In the genomic region with DNA sequence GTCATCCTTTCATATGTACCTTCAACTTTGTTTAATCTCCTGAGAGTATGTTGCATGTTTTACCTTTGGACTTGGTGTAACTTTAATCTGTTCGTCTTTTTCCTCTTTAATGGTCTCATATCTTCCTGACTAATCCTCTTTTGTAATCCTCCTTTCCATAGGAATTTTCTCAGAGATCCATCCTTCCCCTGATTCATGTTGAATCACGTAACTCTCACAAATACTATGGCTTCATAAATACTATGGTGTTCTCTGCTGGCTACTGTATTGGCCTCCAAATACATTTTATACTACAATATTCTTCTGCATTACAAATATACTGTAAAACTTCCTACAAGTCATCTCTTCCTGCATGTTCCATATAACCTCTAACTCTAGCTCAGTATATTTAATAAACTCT, we compare ENCODE assay signal across 27 cellular contexts.
"Had no signal": no experiment of that assay in that cellular context is flagged by ENCODE, and none has a peak within 500 bp of the region (broad histone marks: within the 10 kb centered on the region; RNA-seq: fewer than 3 reads in every experiment).

No MANE protein-coding gene starts in this region.

- H3K4me1 Mint-ChIP-seq: activated CD4-positive, alpha-beta T cell treated with anti-CD3 and anti-CD28 coated beads for 36 hours; activated naive CD4-positive, alpha-beta T cell treated with anti-CD3 and anti-CD28 coated beads, Interleukin-2, amount 50 U/mL, for 24 hours; T-cell had no signal

- H3K27ac ChIP-seq: ascending aorta, body of pancreas, cardiac muscle cell, Peyer's patch, VCaP had no signal

- H3K9me3 Mint-ChIP-seq: activated naive CD4-positive, alpha-beta T cell treated with anti-CD3 and anti-CD28 coated beads, Interleukin-2, amount 50 U/mL, for 24 hours had no signal

- DNase-seq: activated CD4-positive, alpha-beta T cell treated with anti-CD3 and anti-CD28 coated beads for 36 hours; activated CD4-positive, CD25-positive, alpha-beta regulatory T cell; activated CD8-positive, alpha-beta memory T cell treated with anti-CD3 and anti-CD28 coated beads, Interleukin-2, amount 50 U/mL, for 48 hours; activated CD8-positive, alpha-beta T cell treated with anti-CD3 and anti-CD28 coated beads, Interleukin-2, amount 10 ng/mL, durations not matched to agents 7 days and 5 days; activated T-cell treated with anti-CD3 and anti-CD28 coated beads, Interleukin-2, amount 50 U/mL, for 1 hour; amniotic stem cell; body of pancreas; KG1; NCI-H1092; NCI-H1417 treated with DMSO at 0.1 percent for 48 hours; NCI-H1694; NCI-H2029; NCI-H2107; NCI-H2171 treated with DMSO at 0.1 percent for 48 hours; NCI-H226; NCI-H526; NCI-H82; OCI-M1; Peyer's patch; SIG-M5; T-cell; T-helper 2 cell; T1000 had no signal

- H3K4me1 ChIP-seq: ascending aorta, body of pancreas, Peyer's patch had no signal

- H3K4me3 Mint-ChIP-seq: activated CD4-positive, alpha-beta T cell treated with anti-CD3 and anti-CD28 coated beads for 36 hours; activated CD8-positive, alpha-beta T cell treated with anti-CD3 and anti-CD28 coated beads, Interleukin-2, amount 10 ng/mL, durations not matched to agents 7 days and 5 days; activated naive CD4-positive, alpha-beta T cell treated with anti-CD3 and anti-CD28 coated beads, Interleukin-2, amount 50 U/mL, for 24 hours; T-cell had no signal

- H3K27me3 Mint-ChIP-seq: activated CD4-positive, alpha-beta T cell treated with anti-CD3 and anti-CD28 coated beads for 36 hours; activated naive CD4-positive, alpha-beta T cell treated with anti-CD3 and anti-CD28 coated beads, Interleukin-2, amount 50 U/mL, for 24 hours; T-cell had no signal

- H3K36me3 ChIP-seq: ascending aorta, cardiac muscle cell, Peyer's patch had no signal

- H3K27ac Mint-ChIP-seq: activated CD4-positive, alpha-beta T cell treated with anti-CD3 and anti-CD28 coated beads for 36 hours; activated CD8-positive, alpha-beta T cell treated with anti-CD3 and anti-CD28 coated beads, Interleukin-2, amount 10 ng/mL, durations not matched to agents 7 days and 5 days; activated naive CD4-positive, alpha-beta T cell treated with anti-CD3 and anti-CD28 coated beads, Interleukin-2, amount 50 U/mL, for 24 hours; T-cell had no signal

- H3K36me3 Mint-ChIP-seq: activated naive CD4-positive, alpha-beta T cell treated with anti-CD3 and anti-CD28 coated beads, Interleukin-2, amount 50 U/mL, for 24 hours; T-cell had no signal

- H3K4me3 ChIP-seq: ascending aorta, body of pancreas, cardiac muscle cell, Peyer's patch had no signal

- H3K27me3 ChIP-seq: ascending aorta, body of pancreas, cardiac muscle cell, Peyer's patch had no signal

- H3K9me3 ChIP-seq: ascending aorta, body of pancreas, Peyer's patch had no signal
